20 cellular contexts compared by ENCODE assay signal in genomic region chr2:95007061-95007609, GRCh38. TPM values are rescaled to one million over a fixed set of nuclear protein-coding genes. Genes with fewer than 3 reads are reported as not detected.
"Had no signal": no experiment of that assay in that cellular context is flagged by ENCODE, and none has a peak within 500 bp of the region (broad histone marks: within the 10 kb centered on the region; RNA-seq: fewer than 3 reads in every experiment).

No MANE protein-coding gene starts in this region.

- H3K4me3 ChIP-seq: gastrocnemius medialis, heart right ventricle, prostate gland, right lobe of liver, smooth muscle cell, stomach had no signal

- H3K4me1 ChIP-seq: gastrocnemius medialis, prostate gland, right lobe of liver had no signal

- H3K27ac ChIP-seq: gastrocnemius medialis, prostate gland, right lobe of liver had no signal

- FAIRE-seq: TTC549 had no signal

- H3K27me3 ChIP-seq: gastrocnemius medialis, right lobe of liver had no signal

- H3K9ac ChIP-seq: SK-N-SH had no signal

- ATAC-seq: esophagus mucosa; gastrocnemius medialis; left colon; stimulated activated effector memory CD8-positive, alpha-beta T cell treated with anti-CD3 and anti-CD28 coated beads, Interleukin-12 subunit alpha, Interleukin-12 subunit beta, amount 100 ng/mL, for 72 hours had no signal

- H3K9me3 ChIP-seq: gastrocnemius medialis, heart right ventricle, prostate gland, right lobe of liver, SK-N-SH, stomach had no signal

- DNase-seq: activated CD4-positive, alpha-beta T cell treated with anti-CD3 and anti-CD28 coated beads, Interleukin-2, amount 50 U/mL, for 48 hours; activated naive CD4-positive, alpha-beta T cell; activated naive CD8-positive, alpha-beta T cell treated with anti-CD3 and anti-CD28 coated beads for 36 hours; cortex of kidney; effector CD8-positive, alpha-beta T cell; gastrocnemius medialis; immature natural killer cell; SK-N-SH; stimulated activated CD4-positive, alpha-beta T cell treated with anti-CD3 and anti-CD28 coated beads, Interleukin-4, amount 100 ng/mL, for 24 hours; stomach had no signal

- H3K36me3 ChIP-seq: gastrocnemius medialis, heart right ventricle, prostate gland, right lobe of liver, stomach had no signal

RNA-seq across cellular contexts. Expression of gene MAL, which starts 18.4 kb away (rescaled TPM):
- total RNA-seq: lung microvascular endothelial cell, smooth muscle cell had no signal
- polyA plus RNA-seq: neural cell, SK-N-SH, smooth muscle cell had no signal
